1 cellular context compared by ENCODE assay signal in genomic region chr1:116934586-116935207, GRCh38.
TF ChIP-seq lines count a peak whose summit lies in the region.

No MANE protein-coding gene starts in this region.

TF ChIP-seq in HepG2, 621 proteins besides CTCF, POLR2A, EP300 and RAD21 (continued from another document):
- TF ChIP-seq ATF1 (CRISPR knock-in tag; IDR thresholded peaks at IDR 0.05) (no peak), RCOR2 (CRISPR knock-in tag; IDR thresholded peaks at IDR 0.05) (no peak), MXD3 (CRISPR knock-in tag; IDR thresholded peaks at IDR 0.05) (no peak), HMGA1 (CRISPR knock-in tag; conservative IDR thresholded peaks at IDR 0.05) (no peak), SOX5 (CRISPR knock-in tag; IDR thresholded peaks at IDR 0.05; ENCODE audit: borderline replicate concordance) (peak; percentile 46; the same call in 1 of the 2 replicates), ZNF512 (CRISPR knock-in tag; IDR thresholded peaks at IDR 0.05) (no peak), SNRNP70 (IDR thresholded peaks at IDR 0.05; ENCODE audit: low read depth, low read length) (no peak), FOXK1 (CRISPR knock-in tag; IDR thresholded peaks at IDR 0.05; ENCODE audit: borderline replicate concordance, low read depth) (peak; percentile 20; the same call in 1 of the 2 replicates), SOX13 (IDR thresholded peaks at IDR 0.05) (no peak), SOX13 (CRISPR knock-in tag; conservative IDR thresholded peaks at IDR 0.05 in 1 of 2, IDR thresholded peaks at IDR 0.05 in 1 of 2) (peak in 1 of 2 experiments; percentile 71; a peak in 2 of 4 replicates), ZNF549 (CRISPR knock-in tag; IDR thresholded peaks at IDR 0.05) (no peak), BCL6 (CRISPR knock-in tag; IDR thresholded peaks at IDR 0.05) (peak; percentile 31; the same call in 1 of the 2 replicates), SRF (IDR thresholded peaks at IDR 0.05; ENCODE audit: low read depth, low read length) (no peak), ZNF33B (CRISPR knock-in tag; IDR thresholded peaks at IDR 0.05) (no peak), SMAD9 (CRISPR knock-in tag; IDR thresholded peaks at IDR 0.05) (no peak), ZNF382 (CRISPR knock-in tag; IDR thresholded peaks at IDR 0.05; ENCODE audit: borderline replicate concordance) (no peak), SKIL (CRISPR knock-in tag; IDR thresholded peaks at IDR 0.05; ENCODE audit: borderline replicate concordance) (no peak), ATF7-NPFF (CRISPR knock-in tag; IDR thresholded peaks at IDR 0.05; ENCODE audit: low read depth) (no peak), ZNF232 (CRISPR knock-in tag; IDR thresholded peaks at IDR 0.05; ENCODE audit: borderline replicate concordance) (no peak), ZNF782 (CRISPR knock-in tag; IDR thresholded peaks at IDR 0.05; ENCODE audit: borderline replicate concordance) (no peak), AKAP8 (CRISPR knock-in tag; IDR thresholded peaks at IDR 0.05) (no peak), ZFP37 (CRISPR knock-in tag; IDR thresholded peaks at IDR 0.05; ENCODE audit: borderline replicate concordance) (no peak), PHF5A (CRISPR knock-in tag; IDR thresholded peaks at IDR 0.05; ENCODE audit: low read depth, unreplicated experiment) (no peak), HNRNPUL1 (IDR thresholded peaks at IDR 0.05; ENCODE audit: low read depth, low read length) (no peak), STAT5B (CRISPR knock-in tag; IDR thresholded peaks at IDR 0.05) (no peak), SAFB2 (CRISPR knock-in tag; IDR thresholded peaks at IDR 0.05; ENCODE audit: borderline replicate concordance, low read depth) (no peak), ADNP (CRISPR knock-in tag; IDR thresholded peaks at IDR 0.05) (no peak)
- TF ChIP-seq, protein P1, sequence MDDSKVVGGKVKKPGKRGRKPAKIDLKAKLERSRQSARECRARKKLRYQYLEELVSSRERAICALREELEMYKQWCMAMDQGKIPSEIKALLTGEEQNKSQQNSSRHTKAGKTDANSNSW (CRISPR knock-in tag; IDR thresholded peaks at IDR 0.05; ENCODE audit: borderline replicate concordance): no peak
- TF ChIP-seq, protein P2, sequence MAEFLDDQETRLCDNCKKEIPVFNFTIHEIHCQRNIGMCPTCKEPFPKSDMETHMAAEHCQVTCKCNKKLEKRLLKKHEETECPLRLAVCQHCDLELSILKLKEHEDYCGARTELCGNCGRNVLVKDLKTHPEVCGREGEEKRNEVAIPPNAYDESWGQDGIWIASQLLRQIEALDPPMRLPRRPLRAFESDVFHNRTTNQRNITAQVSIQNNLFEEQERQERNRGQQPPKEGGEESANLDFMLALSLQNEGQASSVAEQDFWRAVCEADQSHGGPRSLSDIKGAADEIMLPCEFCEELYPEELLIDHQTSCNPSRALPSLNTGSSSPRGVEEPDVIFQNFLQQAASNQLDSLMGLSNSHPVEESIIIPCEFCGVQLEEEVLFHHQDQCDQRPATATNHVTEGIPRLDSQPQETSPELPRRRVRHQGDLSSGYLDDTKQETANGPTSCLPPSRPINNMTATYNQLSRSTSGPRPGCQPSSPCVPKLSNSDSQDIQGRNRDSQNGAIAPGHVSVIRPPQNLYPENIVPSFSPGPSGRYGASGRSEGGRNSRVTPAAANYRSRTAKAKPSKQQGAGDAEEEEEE (CRISPR knock-in tag; IDR thresholded peaks at IDR 0.05; ENCODE audit: borderline replicate concordance): no peak
